8 cellular contexts compared by ENCODE assay signal in genomic region chr6:28207244-28208179, GRCh38. TPM values are rescaled to one million over a fixed set of nuclear protein-coding genes. Genes with fewer than 3 reads are reported as not detected.
A peak's percentile ranks its signal among the peaks of the same experiment; 100 is the strongest.
DNase-seq lines count a peak whose midpoint lies in the region; ATAC-seq and TF ChIP-seq lines count a peak whose summit lies in the region.

No MANE protein-coding gene starts in this region.

- CTCF ChIA-PET in activated CD8-positive, alpha-beta memory T cell treated with anti-CD3 and anti-CD28 coated beads, Interleukin-2, amount 10 ng/mL, durations not matched to agents 7 days and 5 days (lab: Charles Lee) = interaction anchor here (0.9 kb wide), 1 partner anchor 68 kb away, joined by 3 read pairs; no protein-coding TSS in a partner anchor

- ATAC-seq in activated CD8-positive, alpha-beta memory T cell treated with anti-CD3 and anti-CD28 coated beads, Interleukin-2, amount 10 ng/mL, durations not matched to agents 7 days and 5 days = peak; percentile 65
- no peak for ATAC-seq in GM19452 (IDR thresholded peaks at IDR 0.05; ENCODE audit: unreplicated experiment)

- peaks cover 27% of the 10 kb centered on the region for H3K4me1 Mint-ChIP-seq in activated CD8-positive, alpha-beta memory T cell treated with anti-CD3 and anti-CD28 coated beads, Interleukin-2, amount 10 ng/mL, durations not matched to agents 7 days and 5 days

- H3K4me3 ChIP-seq in foreskin fibroblast (ENCODE audit: low read depth in 1 of 2, low read length in 2 of 2) (peak overlapping the region; percentile 45 to 53), retinal pigment epithelial cell (ENCODE audit: low read length) (peak overlapping the region; percentile 59)

- H3K36me3 Mint-ChIP-seq in activated CD8-positive, alpha-beta memory T cell treated with anti-CD3 and anti-CD28 coated beads, Interleukin-2, amount 10 ng/mL, durations not matched to agents 7 days and 5 days = peaks cover 11% of the 10 kb centered on the region

- TF ChIP-seq CTCF in foreskin fibroblast (IDR thresholded peaks at IDR 0.05; ENCODE audit: low read depth, low read length) = no peak
- TF ChIP-seq CTCF in retinal pigment epithelial cell (conservative IDR thresholded peaks at IDR 0.05; ENCODE audit: low read depth, low read length) = no peak

- peak overlapping the region; percentile 68 for H3K4me3 Mint-ChIP-seq in activated CD8-positive, alpha-beta memory T cell treated with anti-CD3 and anti-CD28 coated beads, Interleukin-2, amount 10 ng/mL, durations not matched to agents 7 days and 5 days

- H3K9me3 Mint-ChIP-seq in activated CD8-positive, alpha-beta memory T cell treated with anti-CD3 and anti-CD28 coated beads, Interleukin-2, amount 10 ng/mL, durations not matched to agents 7 days and 5 days (ENCODE audit: low read depth) = peaks cover 6% of the 10 kb centered on the region

- DNase-seq in activated CD8-positive, alpha-beta memory T cell treated with anti-CD3 and anti-CD28 coated beads, Interleukin-2, amount 10 ng/mL, durations not matched to agents 7 days and 5 days = peak; percentile 56
- DNase-seq in activated CD8-positive, alpha-beta memory T cell treated with anti-CD3 and anti-CD28 coated beads, Interleukin-2, amount 50 U/mL, for 48 hours = no peak
- peak; percentile 47 for DNase-seq in SW480 (ENCODE audit: low spot score)
- DNase-seq in foreskin fibroblast = peak; percentile 29 to 74
- no peak for DNase-seq in retinal pigment epithelial cell (ENCODE audit: low read depth)
- no peak for DNase-seq in SHP77 treated with DMSO at 0.1 percent for 48 hours (lab: John Stamatoyannopoulos, UW)
- no peak for DNase-seq in DMS79 treated with DMSO at 0.1 percent for 48 hours (lab: John Stamatoyannopoulos, UW)

- H3K27ac Mint-ChIP-seq in activated CD8-positive, alpha-beta memory T cell treated with anti-CD3 and anti-CD28 coated beads, Interleukin-2, amount 10 ng/mL, durations not matched to agents 7 days and 5 days = no peak overlapping the region

- H3K27me3 Mint-ChIP-seq in activated CD8-positive, alpha-beta memory T cell treated with anti-CD3 and anti-CD28 coated beads, Interleukin-2, amount 10 ng/mL, durations not matched to agents 7 days and 5 days = peaks cover 74% of the 10 kb centered on the region

RNA-seq across cellular contexts. Expression of gene ZSCAN9, which starts 17.6 kb away (rescaled TPM):
- 10 to 100 TPM in 1 of 2 experiments, 1 to 10 TPM in 1; 7.0 to 11.6 TPM for total RNA-seq in activated CD8-positive, alpha-beta memory T cell treated with anti-CD3 and anti-CD28 coated beads, Interleukin-2, amount 10 ng/mL, durations not matched to agents 7 days and 5 days

RNA-seq across cellular contexts. Expression of gene ZKSCAN4, which starts 44.6 kb away (rescaled TPM):
- total RNA-seq in activated CD8-positive, alpha-beta memory T cell treated with anti-CD3 and anti-CD28 coated beads, Interleukin-2, amount 10 ng/mL, durations not matched to agents 7 days and 5 days = 1 to 10 TPM; 5.7 to 6.1 TPM

RNA-seq across cellular contexts. Expression of gene NKAPL, which starts 51.6 kb away (rescaled TPM):
- under 1 TPM in 1 of 2 experiments, not detected in 1; 0.26 TPM for total RNA-seq in activated CD8-positive, alpha-beta memory T cell treated with anti-CD3 and anti-CD28 coated beads, Interleukin-2, amount 10 ng/mL, durations not matched to agents 7 days and 5 days

RNA-seq across cellular contexts. Expression of gene ZSCAN26, which starts 59.4 kb away (rescaled TPM):
- 10 to 100 TPM in 1 of 2 experiments, 1 to 10 TPM in 1; 7.8 to 11.7 TPM for total RNA-seq in activated CD8-positive, alpha-beta memory T cell treated with anti-CD3 and anti-CD28 coated beads, Interleukin-2, amount 10 ng/mL, durations not matched to agents 7 days and 5 days

Comparison
In these comparisons a context has a peak if more than half of its experiments do, and no peak if none do; other contexts are left out.
1. DNase-seq: peak in activated CD8-positive, alpha-beta memory T cell treated with anti-CD3 and anti-CD28 coated beads, Interleukin-2, amount 10 ng/mL, durations not matched to agents 7 days and 5 days (single experiment), SW480 (single experiment) and foreskin fibroblast (2 of 2); none in activated CD8-positive, alpha-beta memory T cell treated with anti-CD3 and anti-CD28 coated beads, Interleukin-2, amount 50 U/mL, for 48 hours (single experiment), retinal pigment epithelial cell (single experiment), SHP77 treated with DMSO at 0.1 percent for 48 hours (single experiment) and DMS79 treated with DMSO at 0.1 percent for 48 hours (single experiment).